In the genomic region with DNA sequence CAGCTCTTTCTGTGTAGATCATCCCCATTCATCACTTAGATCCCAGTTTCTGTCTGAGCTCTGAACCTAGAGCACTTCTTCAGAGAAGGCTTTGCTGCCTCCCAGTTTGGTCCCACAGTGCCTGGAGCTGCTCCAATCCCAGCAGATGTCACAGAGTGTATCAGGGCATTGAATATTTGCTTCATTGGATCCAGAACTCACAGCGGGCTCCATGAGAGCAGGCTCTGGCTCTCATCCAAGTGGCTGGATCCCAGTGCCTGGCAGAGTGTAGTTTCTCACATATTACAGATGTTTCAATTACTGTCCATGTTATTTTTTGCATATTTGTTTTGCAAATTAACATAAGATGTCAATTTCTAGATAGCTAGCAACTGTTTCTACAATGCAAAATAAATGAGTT, we compare ENCODE assay signal across 1 cellular context.
TF ChIP-seq lines count a peak whose summit lies in the region.

No MANE protein-coding gene starts in this region.

TF ChIP-seq in SK-N-SH, 30 proteins besides CTCF, POLR2A, EP300 and RAD21 (continued from another document):
- TF ChIP-seq, protein P1, sequence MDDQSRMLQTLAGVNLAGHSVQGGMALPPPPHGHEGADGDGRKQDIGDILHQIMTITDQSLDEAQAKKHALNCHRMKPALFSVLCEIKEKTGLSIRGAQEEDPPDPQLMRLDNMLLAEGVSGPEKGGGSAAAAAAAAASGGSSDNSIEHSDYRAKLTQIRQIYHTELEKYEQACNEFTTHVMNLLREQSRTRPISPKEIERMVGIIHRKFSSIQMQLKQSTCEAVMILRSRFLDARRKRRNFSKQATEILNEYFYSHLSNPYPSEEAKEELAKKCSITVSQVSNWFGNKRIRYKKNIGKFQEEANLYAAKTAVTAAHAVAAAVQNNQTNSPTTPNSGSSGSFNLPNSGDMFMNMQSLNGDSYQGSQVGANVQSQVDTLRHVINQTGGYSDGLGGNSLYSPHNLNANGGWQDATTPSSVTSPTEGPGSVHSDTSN (IDR thresholded peaks at IDR 0.05) = no peak
- TF ChIP-seq GATA2 (CRISPR knock-in tag; IDR thresholded peaks at IDR 0.05) = no peak
TF ChIP-seq in SK-N-SH: peak in this region for 0.
